In the genomic region with DNA sequence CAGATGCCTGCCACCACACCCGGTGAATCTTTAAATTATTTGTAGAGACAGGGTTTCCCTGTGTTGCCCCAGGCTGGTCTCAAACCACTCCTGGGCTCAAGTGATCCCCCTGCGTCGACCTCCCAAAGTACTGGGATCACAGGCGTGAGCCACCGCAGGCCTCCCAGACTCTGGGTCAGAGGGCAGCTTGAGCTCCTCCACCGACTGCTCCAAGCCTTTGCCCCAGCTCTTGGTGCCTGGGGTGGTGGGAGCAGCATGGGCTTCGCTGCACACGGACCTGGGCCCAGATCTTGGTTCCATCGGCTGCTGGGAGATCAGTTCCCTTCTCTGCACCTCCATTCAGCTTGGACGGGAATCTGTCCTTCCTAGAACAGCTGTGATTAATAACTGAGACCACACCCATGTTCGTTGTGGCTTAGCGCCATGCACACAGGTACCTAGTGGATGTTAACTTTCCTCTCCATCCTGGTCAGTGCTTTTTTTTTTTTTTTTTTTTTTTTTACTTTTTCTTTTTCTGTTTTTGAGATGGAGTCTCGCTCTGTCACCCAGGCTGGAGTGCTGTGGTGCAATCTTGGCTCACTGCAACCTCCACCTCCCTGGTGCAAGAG, we compare ENCODE assay signal across 7 cellular contexts.
A peak's percentile ranks its signal among the peaks of the same experiment; 100 is the strongest.
DNase-seq lines count a peak whose midpoint lies in the region; ATAC-seq and TF ChIP-seq lines count a peak whose summit lies in the region.

No MANE protein-coding gene starts in this region.

- ATAC-seq in lower lobe of right lung (no peak), thoracic aorta (ENCODE audit: insufficient number of reproducible peaks, low FRiP score, low read depth) (no peak)

- H3K4me1 ChIP-seq in lower lobe of right lung, result peaks cover 24% of the 10 kb centered on the region
- peaks cover 22 to 68% of the 10 kb centered on the region in 2 donors for H3K4me1 ChIP-seq in thoracic aorta (ENCODE audit: control insufficient read depth in 1 of 2, low read depth in 2 of 2)

- H3K27ac ChIP-seq in brain microvascular endothelial cell, result peak overlapping the region; percentile 19
- peak overlapping the region; percentile 58 for H3K27ac ChIP-seq in lower lobe of right lung
- H3K27ac ChIP-seq in thoracic aorta, result peak overlapping the region; percentile 68 to 69

- WGBS in lower leg skin, 2 donors, result 64 to 70% methylated on average over 12 to 13 of the region's 13 CpGs

- peak; percentile 26 for DNase-seq in LNCaP clone FGC (ENCODE audit: low read depth)
- no peak for DNase-seq in brain microvascular endothelial cell
- no peak for DNase-seq in lower lobe of right lung
- no peak for DNase-seq in thoracic aorta (ENCODE audit: low spot score)
- no peak for DNase-seq in DMS53 treated with DMSO at 0.1 percent for 48 hours (lab: John Stamatoyannopoulos, UW; ENCODE audit: unreplicated experiment)
- no peak for DNase-seq in NCI-H2196 treated with DMSO at 0.1 percent for 48 hours (lab: John Stamatoyannopoulos, UW; ENCODE audit: unreplicated experiment)
- DNase-seq in lower leg skin (ENCODE audit: low spot score in 2 of 2), result no peak

- H3K27me3 ChIP-seq in brain microvascular endothelial cell (replicated peaks), result no peaks in the 10 kb centered on the region
- no peaks in the 10 kb centered on the region for H3K27me3 ChIP-seq in lower lobe of right lung (ENCODE audit: low read depth)
- no peaks in the 10 kb centered on the region for H3K27me3 ChIP-seq in thoracic aorta (replicated peaks; ENCODE audit: insufficient read depth)

- TF ChIP-seq POLR2A in lower leg skin (IDR thresholded peaks at IDR 0.05), result no peak

- no peaks in the 10 kb centered on the region for H3K9me3 ChIP-seq in lower lobe of right lung
- no peaks in the 10 kb centered on the region for H3K9me3 ChIP-seq in thoracic aorta

- TF ChIP-seq CTCF in LNCaP clone FGC (IDR thresholded peaks at IDR 0.05; ENCODE audit: control insufficient read depth, extremely low read depth, insufficient read depth) (no peak), brain microvascular endothelial cell (IDR thresholded peaks at IDR 0.05; ENCODE audit: low read depth, low read length, missing control alignments) (no peak), lower lobe of right lung (IDR thresholded peaks at IDR 0.05) (no peak), thoracic aorta (IDR thresholded peaks at IDR 0.05) (no peak), lower leg skin (IDR thresholded peaks at IDR 0.05) (no peak)

- H3K4me3 ChIP-seq in LNCaP clone FGC (ENCODE audit: low read depth, low read length) (no peak overlapping the region), brain microvascular endothelial cell (ENCODE audit: low read depth, low read length) (no peak overlapping the region), lower lobe of right lung (no peak overlapping the region), thoracic aorta (no peak overlapping the region), lower leg skin (ENCODE audit: low read depth, poor library complexity, severe bottlenecking) (no peak overlapping the region)

- intact Hi-C loops in lower lobe of right lung (cut with DNase I), result no loop called here
- intact Hi-C loops in lower leg skin (cut with DNase I; ENCODE audit: low total_unique reads), result no loop called here

- in situ Hi-C loops in brain microvascular endothelial cell (cut with HindIII; ENCODE audit: low pct_ligation_motif_present, low sequenced_read_pairs), result no loop called here

- no peaks in the 10 kb centered on the region for H3K36me3 ChIP-seq in brain microvascular endothelial cell (replicated peaks)
- no peaks in the 10 kb centered on the region for H3K36me3 ChIP-seq in lower lobe of right lung
- H3K36me3 ChIP-seq in thoracic aorta, result no peaks in the 10 kb centered on the region
